Comparison of ENCODE assay signal across 32 cellular contexts in genomic region chr22:35952576-35952975, GRCh38.
"Had no signal": no experiment of that assay in that cellular context is flagged by ENCODE, and none has a peak within 500 bp of the region (broad histone marks: within the 10 kb centered on the region; RNA-seq: fewer than 3 reads in every experiment).

No MANE protein-coding gene starts in this region.

- H3K36me3 ChIP-seq: adrenal gland, brain microvascular endothelial cell, esophagus muscularis mucosa, gastrocnemius medialis, heart left ventricle had no signal

- FAIRE-seq: bronchial epithelial cell, colon, TTC549 had no signal

- H3K27ac ChIP-seq: adrenal gland, brain microvascular endothelial cell, foreskin keratinocyte, gastrocnemius medialis, VCaP had no signal

- H3K27me3 ChIP-seq: adrenal gland, brain microvascular endothelial cell, esophagus muscularis mucosa, foreskin keratinocyte, gastrocnemius medialis, heart left ventricle had no signal

- H3K9me3 ChIP-seq: adrenal gland, esophagus muscularis mucosa, gastrocnemius medialis, heart left ventricle had no signal

- H3K4me3 ChIP-seq: adrenal gland, esophagus muscularis mucosa, gastrocnemius medialis, heart left ventricle had no signal

- ATAC-seq: activated naive CD8-positive, alpha-beta T cell treated with anti-CD3 and anti-CD28 coated beads, Interleukin-2, amount 50 U/mL, for 24 hours; effector memory CD8-positive, alpha-beta T cell; foreskin keratinocyte; gastrocnemius medialis; heart left ventricle; WTC11 had no signal

- DNase-seq: activated CD4-positive, alpha-beta memory T cell treated with anti-CD3 and anti-CD28 coated beads, Interleukin-2, amount 10 ng/mL, durations not matched to agents 7 days and 5 days; activated CD4-positive, alpha-beta T cell treated with anti-CD3 and anti-CD28 coated beads for 1 hour; activated CD4-positive, alpha-beta T cell treated with anti-CD3 and anti-CD28 coated beads for 4 hours; activated CD4-positive, alpha-beta T cell treated with anti-CD3 and anti-CD28 coated beads, Interleukin-2, amount 10 ng/mL, durations not matched to agents 7 days and 5 days; activated CD4-positive, alpha-beta T cell treated with anti-CD3 and anti-CD28 coated beads, Interleukin-2, amount 50 U/mL, for 4 hours; activated CD8-positive, alpha-beta memory T cell treated with anti-CD3 and anti-CD28 coated beads, Interleukin-2, amount 50 U/mL, for 48 hours; activated effector memory CD4-positive, alpha-beta T cell treated with anti-CD3 and anti-CD28 coated beads, Interleukin-2, amount 50 U/mL, for 16 hours; activated naive CD4-positive, alpha-beta T cell treated with anti-CD3 and anti-CD28 coated beads for 36 hours; activated naive CD8-positive, alpha-beta T cell treated with anti-CD3 and anti-CD28 coated beads for 36 hours; activated naive CD8-positive, alpha-beta T cell treated with anti-CD3 and anti-CD28 coated beads, Interleukin-2, amount 50 U/mL, for 24 hours; activated T-cell treated with anti-CD3 and anti-CD28 coated beads for 4 hours; activated T-cell treated with anti-CD3 and anti-CD28 coated beads, Interleukin-2, amount 50 U/mL, for 24 hours; adrenal gland; amygdala; aorta; brain microvascular endothelial cell; cortex of kidney; dermis blood vessel endothelial cell; effector CD4-positive, alpha-beta T cell; effector memory CD8-positive, alpha-beta T cell; erythroblast; foreskin keratinocyte; gastrocnemius medialis; glutamatergic neuron; heart left ventricle; T-helper 2 cell had no signal
